Comparison of ENCODE assay signal across 8 cellular contexts in genomic region chrX:15674514-15674898, GRCh38. TPM values are rescaled to one million over a fixed set of nuclear protein-coding genes. Genes with fewer than 3 reads are reported as not detected.
DNase-seq lines count a peak whose midpoint lies in the region; ATAC-seq lines count a peak whose summit lies in the region.

No MANE protein-coding gene starts in this region.

- H3K27ac ChIP-seq in HUES48 (ENCODE audit: low read depth, low read length), result peak overlapping the region; percentile 96

- H3K9me3 Mint-ChIP-seq in T-cell, result no peaks in the 10 kb centered on the region
- no peaks in the 10 kb centered on the region for H3K9me3 Mint-ChIP-seq in memory B cell

- no peaks in the 10 kb centered on the region for H3K9me3 ChIP-seq in HUES48 (ENCODE audit: control insufficient read depth, insufficient read depth, low read length)

- no peaks in the 10 kb centered on the region for H3K36me3 Mint-ChIP-seq in T-cell
- no peaks in the 10 kb centered on the region for H3K36me3 Mint-ChIP-seq in memory B cell

- H3K36me3 ChIP-seq in HUES48 (ENCODE audit: control insufficient read depth, insufficient read depth, low read length), result peaks cover 10% of the 10 kb centered on the region

- peaks cover 0 to 2% of the 10 kb centered on the region in 2 donors for H3K27me3 Mint-ChIP-seq in T-cell
- H3K27me3 Mint-ChIP-seq in memory B cell, result no peaks in the 10 kb centered on the region

- H3K4me1 Mint-ChIP-seq in T-cell (peaks cover 0 to 17% (median 2%) of the 10 kb centered on the region in 3 donors), memory B cell (peaks cover 7% of the 10 kb centered on the region)

- DNase-seq in NCI-H1694 (lab: John Stamatoyannopoulos, UW), result peak; percentile 48
- no peak for DNase-seq in NCI-H1694 treated with DMSO at 0.1 percent for 48 hours (lab: John Stamatoyannopoulos, UW)
- DNase-seq in T-cell, result peak in 3 of 34 experiments; percentile 4 to 81 (median 79)
- DNase-seq in effector CD4-positive, alpha-beta T cell, result peak; percentile 83
- DNase-seq in memory B cell (ENCODE audit: low spot score in 2 of 2), result no peak
- DNase-seq in stimulated activated CD8-positive, alpha-beta memory T cell treated with anti-CD3 and anti-CD28 coated beads, Interleukin-2, amount 100 ng/mL, for 48 hours (ENCODE audit: low read depth in 2 of 2), result peak; percentile 62 to 76

- H3K4me3 ChIP-seq in HUES48 (ENCODE audit: low read depth, low read length), result peak overlapping the region; percentile 99

- CTCF ChIA-PET in T-cell (lab: Charles Lee), result interaction anchor here in 1 of 2 donors (0.7 to 0.8 kb wide), 2 partner anchors 63 to 181 kb away, joined by 3 read pairs; partner anchors contain the start of genes AP1S2 and CA5B

- ATAC-seq in GM21528 (IDR thresholded peaks at IDR 0.05; ENCODE audit: low FRiP score, unreplicated experiment) (peak; percentile 82), T-cell (replicated peaks in 1 of 4) (peak; percentile 61 to 68 (median 64)), memory B cell (ENCODE audit: low read depth) (peak; percentile 56)

- peak overlapping the region; percentile 92 for H3K9ac ChIP-seq in HUES48 (ENCODE audit: low read depth, low read length)

- no peak overlapping the region for H3K27ac Mint-ChIP-seq in T-cell
- H3K27ac Mint-ChIP-seq in memory B cell, result no peak overlapping the region

- peaks cover 5% of the 10 kb centered on the region; the same call in 1 of the 2 replicates for H3K4me1 ChIP-seq in HUES48 (ENCODE audit: control insufficient read depth, insufficient read depth, low read length)

- POLR2A ChIA-PET in T-cell (lab: Charles Lee), result interaction anchor here in 1 of 2 donors (0.6 to 1.8 kb wide), 4 partner anchors 76 to 180 kb away, joined by 3 to 9 read pairs (median 6); partner anchors contain the start of gene AP1S2

- H3K27me3 ChIP-seq in HUES48 (ENCODE audit: control insufficient read depth, insufficient read depth, low read length), result peaks cover 1% of the 10 kb centered on the region

- no peak overlapping the region for H3K4me3 Mint-ChIP-seq in T-cell
- H3K4me3 Mint-ChIP-seq in memory B cell, result no peak overlapping the region

RNA-seq across cellular contexts. Expression of gene CLTRN, which starts 9.9 kb away (rescaled TPM):
- under 1 TPM; 0.38 to 0.79 (median 0.45) TPM for total RNA-seq in T-cell

Comparison
In these comparisons a context has a peak if more than half of its experiments do, and no peak if none do; other contexts are left out.
1. DNase-seq: peak in NCI-H1694 (single experiment), effector CD4-positive, alpha-beta T cell (single experiment) and stimulated activated CD8-positive, alpha-beta memory T cell treated with anti-CD3 and anti-CD28 coated beads, Interleukin-2, amount 100 ng/mL, for 48 hours (2 of 2); none in NCI-H1694 treated with DMSO at 0.1 percent for 48 hours (single experiment) and memory B cell (0 of 2).
2. Peak in every context shown above with its lines, with median percentiles within 50 percentile points of each other: ATAC-seq.